ENCODE assay signal across 30 cellular contexts in genomic region chr20:46724343-46724959, GRCh38. TPM values are rescaled to one million over a fixed set of nuclear protein-coding genes. Genes with fewer than 3 reads are reported as not detected.
DNase-seq lines count a peak whose midpoint lies in the region; ATAC-seq, FAIRE-seq and TF ChIP-seq lines count a peak whose summit lies in the region.
"Had no signal": no experiment of that assay in that cellular context is flagged by ENCODE, and none has a peak within 500 bp of the region (broad histone marks: within the 10 kb centered on the region; RNA-seq: fewer than 3 reads in every experiment).

No MANE protein-coding gene starts in this region.

- H3K18ac ChIP-seq in IMR-90 (ENCODE audit: low read depth, low read length) = no peak overlapping the region

- POLR2A ChIA-PET in HEK293 (lab: Yijun Ruan, JAX) (no interaction called here), HEK293T (lab: Yijun Ruan, JAX) (no interaction called here), IMR-90 (lab: Charles Lee; ENCODE audit: unreplicated experiment) (no interaction called here), OCI-LY7 (lab: Charles Lee) (no interaction called here)

- no peak overlapping the region for H4K5ac ChIP-seq in IMR-90 (ENCODE audit: low read depth, low read length)

- H3K9me1 ChIP-seq in IMR-90 (ENCODE audit: insufficient read depth, low read length) = peaks cover 9% of the 10 kb centered on the region

- no peak overlapping the region for H2BK20ac ChIP-seq in IMR-90 (ENCODE audit: low read depth, low read length)

- no peak for TF ChIP-seq CTCF in HEK293 (tag by site-specific recombination; IDR thresholded peaks at IDR 0.05)
- no peak for TF ChIP-seq CTCF in IMR-90 (conservative IDR thresholded peaks at IDR 0.05; ENCODE audit: low read depth, low read length)
- no peak for TF ChIP-seq CTCF in OCI-LY7 (conservative IDR thresholded peaks at IDR 0.05; ENCODE audit: low read length)

- H3K9me2 ChIP-seq in OCI-LY7 (ENCODE audit: insufficient read depth, low read length) = no peaks in the 10 kb centered on the region

- no peaks in the 10 kb centered on the region for H3K36me3 Mint-ChIP-seq in T-helper 2 cell treated with Interferon-gamma antibody and Interleukin-4, amounts not matched to agents 5 μg/mL and 100 μg/mL, for 36 hours (ENCODE audit: low read depth)
- H3K36me3 Mint-ChIP-seq: CD14-positive monocyte; CD4-positive, alpha-beta memory T cell; CD4-positive, CD25-positive, alpha-beta regulatory T cell had no signal

- no peak overlapping the region for H2AK9ac ChIP-seq in IMR-90 (replicated peaks; ENCODE audit: low read depth, low read length, poor library complexity)

- no peak overlapping the region for H2BK120ac ChIP-seq in IMR-90 (ENCODE audit: low read depth, low read length)

- no peaks in the 10 kb centered on the region for H3K79me2 ChIP-seq in OCI-LY7 (ENCODE audit: insufficient read depth, low read depth, low read length)

- no peak overlapping the region for H2AK5ac ChIP-seq in IMR-90 (ENCODE audit: low read depth, low read length)

- dilution Hi-C loops in IMR-90 (cut with HindIII; ENCODE audit: low sequenced_read_pairs, unreplicated experiment) = no loop called here

- H3K27ac Mint-ChIP-seq in T-helper 2 cell treated with Interferon-gamma antibody and Interleukin-4, amounts not matched to agents 5 μg/mL and 100 μg/mL, for 36 hours = no peak overlapping the region
- H3K27ac Mint-ChIP-seq: CD14-positive monocyte; CD4-positive, alpha-beta memory T cell; CD4-positive, CD25-positive, alpha-beta regulatory T cell; CD8-positive, alpha-beta memory T cell had no signal

- DNase-seq in HEK293T (ENCODE audit: extremely low spot score) (no peak), IMR-90 (no peak), urothelium cell line (ENCODE audit: low spot score) (no peak), OCI-LY7 (ENCODE audit: low spot score) (no peak)
- DNase-seq in T-helper 2 cell treated with Interferon-gamma antibody and Interleukin-4, amounts not matched to agents 5 μg/mL and 100 μg/mL, for 36 hours (ENCODE audit: low spot score) = no peak
- DNase-seq: 8988T; ACHN; BE2C; C1 segment of cervical spinal cord; CD4-positive, alpha-beta memory T cell; CD4-positive, CD25-positive, alpha-beta regulatory T cell; CD8-positive, alpha-beta memory T cell; COR-L47; DMS 273 treated with DMSO at 0.1 percent for 48 hours; DMS153; DMS53; DMS79; DND-41; EL; GDM1 had no signal

- H3K27ac ChIP-seq in HEK293 (ENCODE audit: extremely low read depth, low read depth, low read length) (no peak overlapping the region), IMR-90 (ENCODE audit: insufficient read depth, low read length) (no peak overlapping the region), OCI-LY7 (ENCODE audit: low read depth, low read length, poor library complexity, severe bottlenecking) (no peak overlapping the region)
- H3K27ac ChIP-seq: BLaER1 had no signal

- H3K4me2 ChIP-seq in IMR-90 (ENCODE audit: low read depth, low read length) (no peak overlapping the region), OCI-LY7 (ENCODE audit: low read length) (no peak overlapping the region)
- H3K4me2 ChIP-seq: BLaER1 had no signal

- H2AFZ ChIP-seq in IMR-90 (replicated peaks; ENCODE audit: low read length, poor library complexity) = no peak overlapping the region
- no peak overlapping the region for H2AFZ ChIP-seq in OCI-LY7 (ENCODE audit: low read length)

- H3K4me3 Mint-ChIP-seq in T-helper 2 cell treated with Interferon-gamma antibody and Interleukin-4, amounts not matched to agents 5 μg/mL and 100 μg/mL, for 36 hours = no peak overlapping the region
- H3K4me3 Mint-ChIP-seq: CD14-positive monocyte; CD4-positive, alpha-beta memory T cell; CD4-positive, CD25-positive, alpha-beta regulatory T cell; CD8-positive, alpha-beta memory T cell had no signal

- no peak overlapping the region for H3K9ac ChIP-seq in IMR-90 (ENCODE audit: low read depth, low read length)
- H3K9ac ChIP-seq: BLaER1 had no signal

- no peak for ATAC-seq in IMR-90 (ENCODE audit: low read depth)
- no peak for ATAC-seq in GM19351 (IDR thresholded peaks at IDR 0.05; ENCODE audit: unreplicated experiment)
- ATAC-seq: GM12878 had no signal

- no peak for TF ChIP-seq RAD21 in IMR-90 (IDR thresholded peaks at IDR 0.05; ENCODE audit: low read length)

- H4K20me1 ChIP-seq in IMR-90 (ENCODE audit: insufficient read depth, low read length) = peaks cover 10% of the 10 kb centered on the region; the same call in 1 of the 2 replicates
- no peaks in the 10 kb centered on the region for H4K20me1 ChIP-seq in OCI-LY7 (ENCODE audit: insufficient read depth, low read length)
- H4K20me1 ChIP-seq: BLaER1 had no signal

- no CpG with 5 or more reads among the region's 1 CpG for WGBS in IMR-90 (ENCODE audit: extremely low coverage in 2 of 2, insufficient read length in 1 of 2), 2 experiments

- no peak overlapping the region for H2BK15ac ChIP-seq in IMR-90 (ENCODE audit: low read depth, low read length)

- no peak overlapping the region for H3K4me3 ChIP-seq in HEK293 (ENCODE audit: low read depth, low read length)
- no peak overlapping the region for H3K4me3 ChIP-seq in IMR-90 (ENCODE audit: insufficient read depth, low read depth, low read length)
- H3K4me3 ChIP-seq in OCI-LY7 (ENCODE audit: low read depth, low read length, poor library complexity, severe bottlenecking) = no peak overlapping the region
- H3K4me3 ChIP-seq: BLaER1, GM12878 had no signal

- BruUV-seq in IMR-90 (replicated peaks; lab: Mats Ljungman, UMichigan) (no TSS peak), OCI-LY7 (replicated peaks; lab: Mats Ljungman, UMichigan) (no TSS peak)

- H3K23ac ChIP-seq in IMR-90 (ENCODE audit: low read depth, low read length) = no peak overlapping the region

- peaks cover 8 to 44% of the 10 kb centered on the region in 2 experiments for H3K79me1 ChIP-seq in IMR-90 (ENCODE audit: low read depth in 1 of 2, low read length in 2 of 2)

- no peak overlapping the region for H4K8ac ChIP-seq in IMR-90 (ENCODE audit: low read depth in 2 of 2, low read length in 2 of 2)

- TF ChIP-seq POLR2A in IMR-90 (IDR thresholded peaks at IDR 0.05; ENCODE audit: low read depth, low read length) = no peak

- in situ Hi-C loops in IMR-90 (cut with MboI; ENCODE audit: low sequenced_read_pairs) = no loop called here

- H3K36me3 ChIP-seq in HEK293 (ENCODE audit: control insufficient read depth in 2 of 2, insufficient read depth in 1 of 2, low read length in 2 of 2) = no peaks in the 10 kb centered on the region
- H3K36me3 ChIP-seq in IMR-90 (ENCODE audit: control insufficient read depth, insufficient read depth, low read length) = peaks cover 48% of the 10 kb centered on the region
- H3K36me3 ChIP-seq in OCI-LY7 (ENCODE audit: insufficient read depth, low read length) = no peaks in the 10 kb centered on the region
- H3K36me3 ChIP-seq: BE2C, BLaER1 had no signal

- H3K9me3 ChIP-seq in HEK293 (ENCODE audit: control insufficient read depth, insufficient read depth, low read depth, low read length) (no peaks in the 10 kb centered on the region), IMR-90 (ENCODE audit: control insufficient read depth, insufficient read depth, low read length) (peaks cover 7% of the 10 kb centered on the region), OCI-LY7 (ENCODE audit: low read length) (0 out of 2 replicates have a peak, but pooled peaks cover 4% of the 10 kb centered on the region)
- H3K9me3 ChIP-seq: BE2C had no signal

- intact Hi-C loops in IMR-90 (cut with micrococcal nuclease) (no loop called here), OCI-LY7 (cut with micrococcal nuclease; ENCODE audit: unreplicated experiment) (no loop called here)

- peaks cover 14% of the 10 kb centered on the region for H3K9me3 Mint-ChIP-seq in T-helper 2 cell treated with Interferon-gamma antibody and Interleukin-4, amounts not matched to agents 5 μg/mL and 100 μg/mL, for 36 hours

- H3K4ac ChIP-seq in IMR-90 (ENCODE audit: low read depth, low read length) = no peak overlapping the region

- no peaks in the 10 kb centered on the region for H3K4me1 Mint-ChIP-seq in T-helper 2 cell treated with Interferon-gamma antibody and Interleukin-4, amounts not matched to agents 5 μg/mL and 100 μg/mL, for 36 hours (ENCODE audit: low read depth)
- H3K4me1 Mint-ChIP-seq: CD14-positive monocyte; CD4-positive, alpha-beta memory T cell; CD4-positive, CD25-positive, alpha-beta regulatory T cell; CD8-positive, alpha-beta memory T cell had no signal

- H2BK5ac ChIP-seq in IMR-90 (ENCODE audit: low read depth, low read length, poor library complexity, severe bottlenecking) = peak overlapping the region; percentile 69

- FAIRE-seq in urothelium cell line (lab: Jason Lieb, UNC) = peak; percentile 99
- FAIRE-seq: A204.1, GM12878, GM12892, GM18507, GM19239 had no signal

- H3K4me1 ChIP-seq in HEK293 (ENCODE audit: control insufficient read depth, insufficient read depth, low read length) = no peaks in the 10 kb centered on the region
- no peaks in the 10 kb centered on the region for H3K4me1 ChIP-seq in IMR-90 (ENCODE audit: control insufficient read depth, insufficient read depth, low read length)
- no peaks in the 10 kb centered on the region for H3K4me1 ChIP-seq in OCI-LY7 (ENCODE audit: insufficient read depth, low read length, poor library complexity, severe bottlenecking)
- H3K4me1 ChIP-seq: BE2C, BLaER1 had no signal

- CTCF ChIA-PET in HEK293 (lab: Yijun Ruan, JAX) (no interaction called here), HEK293T (lab: Yijun Ruan, JAX) (no interaction called here), IMR-90 (lab: Yijun Ruan, JAX) (no interaction called here), OCI-LY7 (lab: Charles Lee; ENCODE audit: unreplicated experiment) (no interaction called here)

- H3K27me3 ChIP-seq in IMR-90 (ENCODE audit: control insufficient read depth, insufficient read depth, low read length) = no peaks in the 10 kb centered on the region
- H3K27me3 ChIP-seq: BE2C, BLaER1 had no signal

- peaks cover 1% of the 10 kb centered on the region for H3K27me3 Mint-ChIP-seq in T-helper 2 cell treated with Interferon-gamma antibody and Interleukin-4, amounts not matched to agents 5 μg/mL and 100 μg/mL, for 36 hours (ENCODE audit: low read depth)
- H3K27me3 Mint-ChIP-seq: CD4-positive, CD25-positive, alpha-beta regulatory T cell had no signal

- H4K91ac ChIP-seq in IMR-90 (ENCODE audit: insufficient read depth, low read depth, low read length) = no peak overlapping the region

- H3K56ac ChIP-seq in IMR-90 (ENCODE audit: extremely low read depth, insufficient read depth, low read length) = no peak overlapping the region

- H3K14ac ChIP-seq in IMR-90 (replicated peaks; ENCODE audit: low read depth, low read length) = no peak overlapping the region

RNA-seq across cellular contexts. Expression of gene SLC2A10, which starts 15.0 kb away (rescaled TPM):
- 14.7 and 15.2 TPM in 2 replicates for total RNA-seq in IMR-90 (2012; rRNA removed)
- 22.0 TPM in 2 replicates for polyA plus RNA-seq in IMR-90 (2012; rRNA removed)
- 15.4 and 26.3 TPM in 2 replicates for polyA plus RNA-seq in IMR-90 (2012; cell fraction: cytosol; rRNA removed)
- polyA plus RNA-seq in IMR-90 (2012; cell fraction: nucleus; rRNA removed; ENCODE audit: low replicate concordance) = 21.8 and 22.7 TPM in 2 replicates
- total RNA-seq in OCI-LY7 (2014; rRNA removed; shearing (Covaris generic)) = not detected in 2 replicates
- not detected in 2 replicates for total RNA-seq in OCI-LY7 (2022)
- total RNA-seq: A673; CD4-positive, alpha-beta memory T cell; CD4-positive, CD25-positive, alpha-beta regulatory T cell; CD8-positive, alpha-beta memory T cell; GM12878 had no signal
- polyA plus RNA-seq: CD14-positive monocyte; CD4-positive, alpha-beta memory T cell; CD4-positive, CD25-positive, alpha-beta regulatory T cell; GM12878 had no signal

RNA-seq across cellular contexts. Expression of gene TP53RK, which starts 35.2 kb away (rescaled TPM):
- 10.6 and 16.1 TPM in 2 replicates for total RNA-seq in IMR-90 (2012; rRNA removed)
- 8.7 and 9.0 TPM in 2 replicates for polyA plus RNA-seq in IMR-90 (2012; rRNA removed)
- polyA plus RNA-seq in IMR-90 (2012; cell fraction: cytosol; rRNA removed) = 7.0 and 8.1 TPM in 2 replicates
- polyA plus RNA-seq in IMR-90 (2012; cell fraction: nucleus; rRNA removed; ENCODE audit: low replicate concordance) = 2.5 and 3.0 TPM in 2 replicates
- 25.2 and 32.9 TPM in 2 replicates for total RNA-seq in OCI-LY7 (2014; rRNA removed; shearing (Covaris generic))
- total RNA-seq in OCI-LY7 (2022) = 18.6 and 19.7 TPM in 2 replicates

Comparison
In these comparisons a context has a peak if more than half of its experiments do, and no peak if none do; other contexts are left out.
1. RNA of gene SLC2A10, which starts 15.0 kb away (total RNA-seq): 14.7 to 15.2 TPM in IMR-90; not detected in OCI-LY7; every median in the first group is over 10 times any median in the second.